ENCODE assay signal across 8 cellular contexts in the genomic region with DNA sequence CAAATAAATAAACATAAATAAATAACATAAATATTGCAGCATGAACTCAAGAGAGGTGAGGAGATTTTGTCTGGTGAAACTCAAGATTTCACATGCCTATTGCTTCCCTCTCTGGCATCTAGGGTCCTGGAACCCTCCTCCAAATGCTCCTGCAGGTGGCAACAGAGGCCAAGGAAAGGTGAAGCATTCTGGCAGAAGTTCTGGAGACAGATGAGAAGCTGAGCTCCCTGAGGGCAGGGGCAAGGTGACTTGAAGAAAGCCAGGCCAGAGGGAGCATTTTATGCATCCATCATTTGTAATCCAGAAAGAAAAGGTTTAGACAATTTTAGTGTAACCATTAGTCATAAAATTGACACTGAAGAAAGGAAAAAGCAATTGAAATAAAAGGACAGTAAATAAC.
A peak's percentile ranks its signal among the peaks of the same experiment; 100 is the strongest.
DNase-seq lines count a peak whose midpoint lies in the region; TF ChIP-seq lines count a peak whose summit lies in the region.

No MANE protein-coding gene starts in this region.

- no peak for TF ChIP-seq POLR2A in testis (IDR thresholded peaks at IDR 0.05)

- intact Hi-C loops in testis (cut with DNase I; ENCODE audit: low total_unique reads), result loop anchor here (5.0 to 10.0 kb wide), 4 partner anchors 78 to 613 kb away; partner anchors contain the start of genes SESN3 and SRSF8

- in situ Hi-C loops in brain microvascular endothelial cell (cut with HindIII; ENCODE audit: low pct_ligation_motif_present, low sequenced_read_pairs), result loop anchor here (25.0 kb wide), 1 partner anchor 608 kb away; no protein-coding TSS in a partner anchor

- H3K4me3 ChIP-seq in brain microvascular endothelial cell (ENCODE audit: low read depth, low read length), result no peak overlapping the region
- H3K4me3 ChIP-seq in testis, result no peak overlapping the region

- H3K4me1 ChIP-seq in testis, result peaks cover 29% of the 10 kb centered on the region

- H3K27me3 ChIP-seq in brain microvascular endothelial cell (replicated peaks) (no peaks in the 10 kb centered on the region), testis (no peaks in the 10 kb centered on the region)

- TF ChIP-seq CTCF in brain microvascular endothelial cell (IDR thresholded peaks at IDR 0.05; ENCODE audit: low read depth, low read length, missing control alignments), result peak; percentile 79
- peak in 2 of 3 experiments; percentile 16 to 18 for TF ChIP-seq CTCF in testis (IDR thresholded peaks at IDR 0.05)

- H3K36me3 ChIP-seq in brain microvascular endothelial cell (replicated peaks) (no peaks in the 10 kb centered on the region), testis (ENCODE audit: low read depth, missing control alignments) (no peaks in the 10 kb centered on the region)

- DNase-seq in NOMO-1 (lab: John Stamatoyannopoulos, UW; ENCODE audit: unreplicated experiment in 2 of 2) (peak; percentile 43 to 68), NOMO-1 treated with dmso at 0.1 percent for 144 hours (lab: John Stamatoyannopoulos, UW; ENCODE audit: unreplicated experiment) (no peak), NAMALWA (ENCODE audit: low spot score) (peak; percentile 77), T-helper 1 cell (peak in 4 of 5 donors; percentile 30 to 73 (median 46)), brain microvascular endothelial cell (no peak), medulla oblongata (ENCODE audit: extremely low spot score) (peak; percentile 61), testis (peak; percentile 38), globus pallidus (ENCODE audit: low spot score) (no peak)

- no peaks in the 10 kb centered on the region for H3K9me3 ChIP-seq in testis

- H3K27ac ChIP-seq in brain microvascular endothelial cell, result no peak overlapping the region
- no peak overlapping the region for H3K27ac ChIP-seq in testis

Comparison
In these comparisons a context has a peak if more than half of its experiments do, and no peak if none do; other contexts are left out.
1. DNase-seq: peak in NOMO-1 (2 of 2), NAMALWA (single experiment), T-helper 1 cell (4 of 5), medulla oblongata (single experiment) and testis (single experiment); none in NOMO-1 treated with dmso at 0.1 percent for 144 hours (single experiment), brain microvascular endothelial cell (single experiment) and globus pallidus (single experiment).